In genomic region chr5:66436721-66437120, GRCh38 we compare ENCODE assay signal across 10 cellular contexts.
DNase-seq lines count a peak whose midpoint lies in the region; ATAC-seq, FAIRE-seq and TF ChIP-seq lines count a peak whose summit lies in the region.
"Had no signal": no experiment of that assay in that cellular context is flagged by ENCODE, and none has a peak within 500 bp of the region (broad histone marks: within the 10 kb centered on the region; RNA-seq: fewer than 3 reads in every experiment).

No MANE protein-coding gene starts in this region.

- H3K27me3 ChIP-seq in HepG2 (ENCODE audit: control insufficient read depth in 1 of 2, insufficient read depth in 2 of 2, low read length in 2 of 2) (no peaks in the 10 kb centered on the region), right lobe of liver (no peaks in the 10 kb centered on the region), esophagus muscularis mucosa (no peaks in the 10 kb centered on the region)
- H3K27me3 ChIP-seq: Peyer's patch had no signal

- H3K4me3 ChIP-seq in HepG2 (replicated peaks in 1 of 3; ENCODE audit: insufficient read depth in 1 of 3, low read depth in 2 of 3, low read length in 3 of 3): no peak overlapping the region
- no peak overlapping the region for H3K4me3 ChIP-seq in right lobe of liver
- H3K4me3 ChIP-seq in esophagus muscularis mucosa: no peak overlapping the region
- H3K4me3 ChIP-seq: Peyer's patch had no signal

- POLR2A ChIA-PET in HepG2 (lab: Yijun Ruan, JAX): no interaction called here

- in situ Hi-C loops in HepG2 (cut with HindIII; ENCODE audit: extremely low pct_ligation_motif_present, low pct_unique_long_range_greater_than_20kb): no loop called here

- CTCF ChIA-PET in HepG2 (lab: Yijun Ruan, JAX; ENCODE audit: low intra/inter-chr PET ratio, low total read pairs): no interaction called here

- H3K4me2 ChIP-seq in HepG2 (ENCODE audit: low read depth, low read length): no peak overlapping the region

- TF ChIP-seq EP300 in HepG2 (IDR thresholded peaks at IDR 0.05; ENCODE audit: low read depth in 2 of 2, low read length in 2 of 2) (no peak), HepG2 (CRISPR knock-in tag; IDR thresholded peaks at IDR 0.05; ENCODE audit: borderline replicate concordance) (no peak), esophagus muscularis mucosa (IDR thresholded peaks at IDR 0.05) (no peak)

- DNase-seq in HepG2 (ENCODE audit: low spot score): peak; percentile 6
- DNase-seq in right lobe of liver: no peak
- DNase-seq in NCI-H146 (lab: John Stamatoyannopoulos, UW): peak; percentile 24
- peak; percentile 75 for DNase-seq in esophagus muscularis mucosa (ENCODE audit: extremely low spot score)
- peak; percentile 20 for DNase-seq in urothelium cell line (ENCODE audit: low spot score)
- DNase-seq in inferior parietal cortex (ENCODE audit: extremely low spot score): no peak
- DNase-seq in A172 (ENCODE audit: low spot score): no peak
- DNase-seq: Peyer's patch had no signal

- no peak for TF ChIP-seq POLR2A in HepG2 (IDR thresholded peaks at IDR 0.05; ENCODE audit: insufficient read depth in 1 of 2, low read depth in 2 of 2, low read length in 2 of 2)
- no peak for TF ChIP-seq POLR2A in right lobe of liver (IDR thresholded peaks at IDR 0.05)
- TF ChIP-seq POLR2A in esophagus muscularis mucosa (IDR thresholded peaks at IDR 0.05; ENCODE audit: low read depth): no peak

- no TSS peak for BruUV-seq in HepG2 (replicated peaks; lab: Mats Ljungman, UMichigan)

- TF ChIP-seq CTCF in HepG2 (CRISPR knock-in tag; IDR thresholded peaks at IDR 0.05) (peak; percentile 30; the same call in 1 of the 2 replicates), right lobe of liver (IDR thresholded peaks at IDR 0.05) (peak in 1 of 4 donors; percentile 34), esophagus muscularis mucosa (IDR thresholded peaks at IDR 0.05) (no peak)

- 3% methylated on average over 3 of the region's 3 CpGs for WGBS in HepG2 (ENCODE audit: low lambda C conversion rate)
- WGBS in right lobe of liver (ENCODE audit: insufficient coverage, low coverage, low lambda C conversion rate, missing lambda C conversion rate): 72% methylated on average over 3 of the region's 3 CpGs
- WGBS in esophagus muscularis mucosa: 87% methylated on average over 3 of the region's 3 CpGs

- intact Hi-C loops in HepG2 (cut with micrococcal nuclease; ENCODE audit: unreplicated experiment) (loop anchor here (1.0 kb wide), 1 partner anchor 129 kb away; no protein-coding TSS in a partner anchor), right lobe of liver (cut with DNase I) (no loop called here), esophagus muscularis mucosa (cut with DNase I) (no loop called here)

- no peak for TF ChIP-seq RAD21 in HepG2 (CRISPR knock-in tag; IDR thresholded peaks at IDR 0.05)

- peak; percentile 56 for FAIRE-seq in HepG2 (lab: Jason Lieb, UNC)
- FAIRE-seq in urothelium cell line (lab: Jason Lieb, UNC): no peak
- FAIRE-seq: endothelial cell of umbilical vein had no signal

- H4K20me1 ChIP-seq in HepG2 (ENCODE audit: insufficient read depth, low read length): no peaks in the 10 kb centered on the region

- H3K79me2 ChIP-seq in HepG2 (ENCODE audit: insufficient read depth, low read length): no peaks in the 10 kb centered on the region

- no peak overlapping the region for H2AFZ ChIP-seq in HepG2 (ENCODE audit: low read length)

- no peak overlapping the region for H3K27ac ChIP-seq in HepG2 (ENCODE audit: extremely low read length, insufficient read depth, low read length)
- no peak overlapping the region for H3K27ac ChIP-seq in right lobe of liver
- no peak overlapping the region for H3K27ac ChIP-seq in esophagus muscularis mucosa (replicated peaks in 1 of 4)
- H3K27ac ChIP-seq: Peyer's patch had no signal

- H3K9me3 ChIP-seq in HepG2 (ENCODE audit: low read length): no peaks in the 10 kb centered on the region
- no peaks in the 10 kb centered on the region for H3K9me3 ChIP-seq in right lobe of liver
- peaks cover 0 to 3% (median 0%) of the 10 kb centered on the region in 4 donors for H3K9me3 ChIP-seq in esophagus muscularis mucosa
- H3K9me3 ChIP-seq: Peyer's patch had no signal

- no peaks in the 10 kb centered on the region for H3K4me1 ChIP-seq in HepG2 (ENCODE audit: insufficient read depth, low read length)
- H3K4me1 ChIP-seq in right lobe of liver: no peaks in the 10 kb centered on the region
- no peaks in the 10 kb centered on the region for H3K4me1 ChIP-seq in esophagus muscularis mucosa
- H3K4me1 ChIP-seq: Peyer's patch had no signal

- H3K9ac ChIP-seq in HepG2 (ENCODE audit: insufficient read depth, low read depth, low read length): no peak overlapping the region

- H3K36me3 ChIP-seq in HepG2 (replicated peaks in 1 of 2; ENCODE audit: control insufficient read depth in 1 of 2, insufficient read depth in 2 of 2, low read length in 2 of 2): no peaks in the 10 kb centered on the region
- no peaks in the 10 kb centered on the region for H3K36me3 ChIP-seq in right lobe of liver
- H3K36me3 ChIP-seq in esophagus muscularis mucosa: peaks cover 0 to under 1% (median 0%) of the 10 kb centered on the region in 4 donors
- H3K36me3 ChIP-seq: Peyer's patch had no signal

- peak; percentile 82 for ATAC-seq in HepG2
- no peak for ATAC-seq in right lobe of liver
- ATAC-seq in GM21825 (IDR thresholded peaks at IDR 0.05; ENCODE audit: unreplicated experiment): no peak

TF ChIP-seq in HepG2, 621 proteins besides CTCF, POLR2A, EP300 and RAD21:
- TF ChIP-seq ZSCAN20 (CRISPR knock-in tag; IDR thresholded peaks at IDR 0.05; ENCODE audit: borderline replicate concordance) (no peak), FOXM1 (CRISPR knock-in tag; IDR thresholded peaks at IDR 0.05) (no peak), STAG1 (CRISPR knock-in tag; IDR thresholded peaks at IDR 0.05) (peak; percentile 39)

Comparison
In these comparisons a context has a peak if more than half of its experiments do, and no peak if none do; other contexts are left out.
1. DNase-seq: peak in HepG2 (single experiment), NCI-H146 (single experiment), esophagus muscularis mucosa (single experiment) and urothelium cell line (single experiment); none in right lobe of liver (0 of 3), inferior parietal cortex (single experiment) and A172 (single experiment).